Comparison of ENCODE assay signal across 28 cellular contexts in the genomic region with DNA sequence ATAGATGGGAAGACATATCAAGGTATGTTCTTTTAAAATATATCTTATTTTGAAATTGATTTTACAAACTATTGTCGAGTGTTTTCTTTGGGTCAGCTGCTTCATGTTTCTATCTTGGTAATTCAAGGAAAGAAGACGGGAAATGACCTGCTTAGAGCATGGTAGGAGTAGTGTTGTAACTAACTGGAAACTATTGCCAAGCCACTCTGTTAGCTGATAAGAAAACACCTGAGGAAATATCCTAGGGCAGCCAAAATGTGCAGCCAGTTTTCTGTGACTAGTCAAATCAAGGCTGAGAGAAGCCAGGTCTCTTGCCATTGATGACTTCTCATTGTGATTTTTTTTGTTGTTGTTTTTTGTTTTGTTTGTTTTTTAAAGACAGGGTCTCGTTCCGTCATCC. TPM values are rescaled to one million over a fixed set of nuclear protein-coding genes. Genes with fewer than 3 reads are reported as not detected.
"Had no signal": no experiment of that assay in that cellular context is flagged by ENCODE, and none has a peak within 500 bp of the region (broad histone marks: within the 10 kb centered on the region; RNA-seq: fewer than 3 reads in every experiment).

No MANE protein-coding gene starts in this region.

- H3K9ac ChIP-seq: parathyroid adenoma had no signal

- H3K27ac Mint-ChIP-seq: activated CD4-positive, alpha-beta memory T cell treated with anti-CD3 and anti-CD28 coated beads for 36 hours; activated CD4-positive, alpha-beta T cell treated with anti-CD3 and anti-CD28 coated beads, Interleukin-2, amount 10 ng/mL, durations not matched to agents 24 days and 14 days; activated naive CD8-positive, alpha-beta T cell treated with anti-CD3 and anti-CD28 coated beads for 36 hours; endodermal cell; mesothelial cell of epicardium had no signal

- ATAC-seq: activated CD4-positive, CD25-positive, alpha-beta regulatory T cell treated with anti-CD3 and anti-CD28 coated beads, Interleukin-2, amount 50 U/mL, for 24 hours; foreskin keratinocyte; T-cell had no signal

- DNase-seq: activated CD4-positive, alpha-beta memory T cell treated with anti-CD3 and anti-CD28 coated beads for 36 hours; activated CD4-positive, alpha-beta T cell treated with anti-CD3 and anti-CD28 coated beads, Interleukin-2, amount 10 ng/mL, durations not matched to agents 24 days and 14 days; activated naive CD4-positive, alpha-beta T cell; activated naive CD8-positive, alpha-beta T cell treated with anti-CD3 and anti-CD28 coated beads for 36 hours; activated T-cell treated with anti-CD3 and anti-CD28 coated beads, Interleukin-2, amount 50 U/mL, for 48 hours; central memory CD4-positive, alpha-beta T cell; endodermal cell; foreskin keratinocyte; heart left ventricle; hypothalamus; immature natural killer cell; kidney; naive B cell; psoas muscle; stimulated activated CD4-positive, alpha-beta T cell treated with anti-CD3 and anti-CD28 coated beads, Interleukin-15, amount 100 ng/mL, for 24 hours; stimulated activated CD4-positive, alpha-beta T cell treated with anti-CD3 and anti-CD28 coated beads, Interleukin-2, amount 100 ng/mL, for 24 hours; stimulated activated naive CD4-positive, alpha-beta T cell; T-cell; tibial artery had no signal

- H3K4me1 ChIP-seq: foreskin keratinocyte, heart left ventricle, parathyroid adenoma, psoas muscle, right atrium auricular region, suprapubic skin had no signal

- H2AFZ ChIP-seq: parathyroid adenoma had no signal

- H3K4me3 Mint-ChIP-seq: activated CD4-positive, alpha-beta memory T cell treated with anti-CD3 and anti-CD28 coated beads for 36 hours; activated CD4-positive, alpha-beta T cell treated with anti-CD3 and anti-CD28 coated beads, Interleukin-2, amount 10 ng/mL, durations not matched to agents 24 days and 14 days; activated naive CD8-positive, alpha-beta T cell treated with anti-CD3 and anti-CD28 coated beads for 36 hours; dendritic cell treated with granulocyte-macrophage colony-stimulating factor and Interleukin-4, amounts not matched to agents 40 ng/mL and 50 ng/mL, for 4 days; endodermal cell; immature natural killer cell; mesothelial cell of epicardium; naive B cell; T-cell had no signal

- H3K27ac ChIP-seq: ascending aorta, esophagus muscularis mucosa, foreskin keratinocyte, heart left ventricle, parathyroid adenoma, psoas muscle, right atrium auricular region, suprapubic skin, tibial artery, VCaP had no signal

- H3K4me1 Mint-ChIP-seq: endodermal cell, mesothelial cell of epicardium had no signal

- H3K4me3 ChIP-seq: ascending aorta, esophagus muscularis mucosa, heart left ventricle, psoas muscle, right atrium auricular region, suprapubic skin, tibial artery had no signal

- H3K27me3 Mint-ChIP-seq: activated CD4-positive, alpha-beta memory T cell treated with anti-CD3 and anti-CD28 coated beads for 36 hours; activated CD4-positive, alpha-beta T cell treated with anti-CD3 and anti-CD28 coated beads, Interleukin-2, amount 10 ng/mL, durations not matched to agents 24 days and 14 days; activated naive CD8-positive, alpha-beta T cell treated with anti-CD3 and anti-CD28 coated beads for 36 hours; dendritic cell treated with granulocyte-macrophage colony-stimulating factor and Interleukin-4, amounts not matched to agents 40 ng/mL and 50 ng/mL, for 4 days; naive B cell; T-cell had no signal

- H3K9me3 Mint-ChIP-seq: activated CD4-positive, alpha-beta memory T cell treated with anti-CD3 and anti-CD28 coated beads for 36 hours; dendritic cell treated with granulocyte-macrophage colony-stimulating factor and Interleukin-4, amounts not matched to agents 40 ng/mL and 50 ng/mL, for 4 days; immature natural killer cell; naive B cell; T-cell had no signal

- H3K27me3 ChIP-seq: ascending aorta, esophagus muscularis mucosa, foreskin keratinocyte, heart left ventricle, right atrium auricular region, suprapubic skin, tibial artery had no signal

- H3K9me3 ChIP-seq: ascending aorta, esophagus muscularis mucosa, psoas muscle, right atrium auricular region, suprapubic skin, tibial artery had no signal

RNA-seq across cellular contexts. Expression of gene USP44, which starts 47.1 kb away (rescaled TPM):
- total RNA-seq: foreskin keratinocyte had no signal
